8 cellular contexts compared by ENCODE assay signal in genomic region chr15:48330855-48331795, GRCh38. TPM values are rescaled to one million over a fixed set of nuclear protein-coding genes. Genes with fewer than 3 reads are reported as not detected.
DNase-seq lines count a peak whose midpoint lies in the region; ATAC-seq and TF ChIP-seq lines count a peak whose summit lies in the region.

DUT (plus strand) TSS chr15:48331429; CDS start chr15:48331516, 87 bp downstream.

- peak within 1 kb of the TSS; percentile 95 for H3K4me3 Mint-ChIP-seq in activated CD4-positive, alpha-beta T cell treated with anti-CD3 and anti-CD28 coated beads, Interleukin-2, amount 10 ng/mL, durations not matched to agents 24 days and 14 days

- H3K27me3 Mint-ChIP-seq in activated CD4-positive, alpha-beta T cell treated with anti-CD3 and anti-CD28 coated beads, Interleukin-2, amount 10 ng/mL, durations not matched to agents 24 days and 14 days: no peaks in the 10 kb centered on the region

- H3K27ac Mint-ChIP-seq in activated CD4-positive, alpha-beta T cell treated with anti-CD3 and anti-CD28 coated beads, Interleukin-2, amount 10 ng/mL, durations not matched to agents 24 days and 14 days: peak within 1 kb of the TSS; percentile 94

- H3K9me3 Mint-ChIP-seq in activated CD4-positive, alpha-beta T cell treated with anti-CD3 and anti-CD28 coated beads, Interleukin-2, amount 10 ng/mL, durations not matched to agents 24 days and 14 days: no peaks in the 10 kb centered on the region

- intact Hi-C loops in activated CD4-positive, alpha-beta T cell treated with anti-CD3 and anti-CD28 coated beads, Interleukin-2, amount 10 ng/mL, durations not matched to agents 24 days and 14 days (cut with micrococcal nuclease): loop anchor here (1.0 to 5.0 kb wide), 6 partner anchors 154 to 1776 kb away; partner anchors contain the start of genes CEP152, COPS2, DTWD1 and FAM227B
- intact Hi-C loops in left lung (cut with DNase I): no loop called here

- peaks cover 29% of the 10 kb centered on the region for H3K4me1 Mint-ChIP-seq in activated CD4-positive, alpha-beta T cell treated with anti-CD3 and anti-CD28 coated beads, Interleukin-2, amount 10 ng/mL, durations not matched to agents 24 days and 14 days

- ATAC-seq in GM18858 (IDR thresholded peaks at IDR 0.05; ENCODE audit: unreplicated experiment): peak; percentile 76
- ATAC-seq in HG03095 (IDR thresholded peaks at IDR 0.05; ENCODE audit: unreplicated experiment): peak; percentile 79
- peak; percentile 96 for ATAC-seq in left lung

- TF ChIP-seq CTCF in AG04450 (IDR thresholded peaks at IDR 0.05; ENCODE audit: low read depth, low read length) (peak; percentile 10; the same call in 1 of the 2 replicates), left lung (IDR thresholded peaks at IDR 0.05) (no peak)

- peaks cover 0 to 11% of the 10 kb centered on the region in 2 donors for H3K36me3 ChIP-seq in left lung

- H3K27ac ChIP-seq in AG04450 (ENCODE audit: low read depth, low read length): peak within 1 kb of the TSS; percentile 93
- peak within 1 kb of the TSS; percentile 95 to 97 for H3K27ac ChIP-seq in left lung

- H3K4me1 ChIP-seq in left lung: peaks cover 0 to 30% of the 10 kb centered on the region in 2 donors

- H3K9me3 ChIP-seq in AG04450 (ENCODE audit: control insufficient read depth, insufficient read depth, low read length): no peaks in the 10 kb centered on the region
- no peaks in the 10 kb centered on the region for H3K9me3 ChIP-seq in left lung

- CTCF ChIA-PET in AG04450 (lab: Charles Lee): interaction anchor here (0.6 to 1.4 kb wide), 4 partner anchors 21 to 1135 kb away, joined by 3 to 9 read pairs (median 4); no protein-coding TSS in a partner anchor

- peak; percentile 34 for DNase-seq in AG04450 (ENCODE audit: low read depth, low spot score)
- DNase-seq in NCI-H446 treated with DMSO at 0.1 percent for 48 hours (lab: John Stamatoyannopoulos, UW): peak; percentile 45
- DNase-seq in activated CD4-positive, alpha-beta T cell treated with anti-CD3 and anti-CD28 coated beads, Interleukin-2, amount 10 ng/mL, durations not matched to agents 24 days and 14 days: peak; percentile 96
- peak; percentile 22 for DNase-seq in cortex of kidney (lab: John Stamatoyannopoulos, UW)
- DNase-seq in left lung: peak; percentile 88 to 96
- peak; percentile 81 for DNase-seq in stimulated activated CD4-positive, alpha-beta T cell treated with anti-CD3 and anti-CD28 coated beads, Interleukin-4, amount 100 ng/mL, for 1 hour

- H3K4me3 ChIP-seq in AG04450 (ENCODE audit: low read depth, low read length) (peak within 1 kb of the TSS; percentile 82), left lung (peak within 1 kb of the TSS; percentile 85 to 97)

- H3K27me3 ChIP-seq in AG04450 (ENCODE audit: control insufficient read depth, insufficient read depth, low read length) (no peaks in the 10 kb centered on the region), left lung (no peaks in the 10 kb centered on the region)

- POLR2A ChIA-PET in AG04450 (lab: Yijun Ruan, JAX): no interaction called here

- H3K36me3 Mint-ChIP-seq in activated CD4-positive, alpha-beta T cell treated with anti-CD3 and anti-CD28 coated beads, Interleukin-2, amount 10 ng/mL, durations not matched to agents 24 days and 14 days (ENCODE audit: low read depth): peaks cover 30% of the 10 kb centered on the region

RNA-seq across cellular contexts. Expression of gene DUT, which starts in this region (rescaled TPM):
- polyA plus RNA-seq in AG04450 (2011; rRNA removed): 35.9 and 52.8 TPM in 2 replicates
- polyA minus RNA-seq in AG04450 (2011; rRNA and poly(A)+ RNA removed): 4.6 and 8.8 TPM in 2 replicates
- 259 and 273 TPM in 2 replicates for total RNA-seq in activated CD4-positive, alpha-beta T cell treated with anti-CD3 and anti-CD28 coated beads, Interleukin-2, amount 10 ng/mL, durations not matched to agents 24 days and 14 days
- total RNA-seq in left lung: 10 to 100 TPM; 78.0 to 78.9 TPM

Comparison
In these comparisons a context has a peak if more than half of its experiments do, and no peak if none do; other contexts are left out.
1. Peak in every context shown above with its lines: DNase-seq, ATAC-seq, H3K4me3 ChIP-seq and H3K27ac ChIP-seq.
2. DNase-seq: peak in every context shown above with its lines; median percentile 96 in activated CD4-positive, alpha-beta T cell treated with anti-CD3 and anti-CD28 coated beads, Interleukin-2, amount 10 ng/mL, durations not matched to agents 24 days and 14 days; 92 in left lung; 81 in stimulated activated CD4-positive, alpha-beta T cell treated with anti-CD3 and anti-CD28 coated beads, Interleukin-4, amount 100 ng/mL, for 1 hour; 45 in NCI-H446 treated with DMSO at 0.1 percent for 48 hours; 34 in AG04450; 22 in cortex of kidney.